In genomic region chrX:13721819-13722527, GRCh38 we compare ENCODE assay signal across 1 cellular context.
TF ChIP-seq lines count a peak whose summit lies in the region.

No MANE protein-coding gene starts in this region.

TF ChIP-seq in K562, 482 proteins besides CTCF, POLR2A, EP300 and RAD21:
- TF ChIP-seq FOXA3 (CRISPR knock-in tag; conservative IDR thresholded peaks at IDR 0.05 in 1 of 2, IDR thresholded peaks at IDR 0.05 in 1 of 2) (0 out of 4 replicates have a peak, but pooled peaks of 1 of the 2 experiments have one; percentile 18), ZNF384 (IDR thresholded peaks at IDR 0.05; ENCODE audit: low read depth, low read length) (peak; percentile 77), ZNF212 (CRISPR knock-in tag; IDR thresholded peaks at IDR 0.05) (no peak), POLR3A (IDR thresholded peaks at IDR 0.05; ENCODE audit: borderline replicate concordance, extremely low read depth, insufficient read depth, insufficient read length) (no peak), ZNF518B (CRISPR knock-in tag; IDR thresholded peaks at IDR 0.05) (no peak), CBFA2T3 (IDR thresholded peaks at IDR 0.05) (peak; percentile 44; the same call in 1 of the 2 replicates), ZNF316 (IDR thresholded peaks at IDR 0.05) (0 out of 2 replicates have a peak, but pooled peaks have one; percentile 2)
